Comparison of ENCODE assay signal across 21 cellular contexts in genomic region chr2:228848638-228849037, GRCh38.
DNase-seq lines count a peak whose midpoint lies in the region; TF ChIP-seq lines count a peak whose summit lies in the region.
"Had no signal": no experiment of that assay in that cellular context is flagged by ENCODE, and none has a peak within 500 bp of the region (broad histone marks: within the 10 kb centered on the region; RNA-seq: fewer than 3 reads in every experiment).

No MANE protein-coding gene starts in this region.

- H3K9me3 Mint-ChIP-seq in H9 = no peaks in the 10 kb centered on the region
- H3K9me3 Mint-ChIP-seq in Caco-2 (ENCODE audit: unreplicated experiment) = no peaks in the 10 kb centered on the region
- H3K9me3 Mint-ChIP-seq: GM23338, HFFc6 had no signal

- no CpG with 5 or more reads among the region's 5 CpGs for WGBS in H9 (ENCODE audit: extremely low coverage, insufficient read length, low lambda C conversion rate)

- no peak overlapping the region for H4K8ac ChIP-seq in H9 (replicated peaks; ENCODE audit: insufficient read length, low read depth, low read length)

- no peaks in the 10 kb centered on the region for H3K4me1 ChIP-seq in H9 (ENCODE audit: insufficient read depth, low read length)
- no peaks in the 10 kb centered on the region for H3K4me1 ChIP-seq in PC-9 (replicated peaks; ENCODE audit: insufficient read depth)
- no peaks in the 10 kb centered on the region for H3K4me1 ChIP-seq in Caco-2
- H3K4me1 ChIP-seq: A549, BE2C, HAP-1 had no signal

- H3K23me2 ChIP-seq in H9 (ENCODE audit: insufficient read length, low read depth, low read length, poor library complexity, severe bottlenecking) = no peaks in the 10 kb centered on the region

- no peak overlapping the region for H3K23ac ChIP-seq in H9 (ENCODE audit: insufficient read length, low read depth, low read length)

- H3K27ac Mint-ChIP-seq in H9 (no peak overlapping the region), Caco-2 (ENCODE audit: unreplicated experiment) (no peak overlapping the region)
- H3K27ac Mint-ChIP-seq: CD14-positive monocyte; CD4-positive, alpha-beta memory T cell; GM23338; HFFc6 had no signal

- H4K5ac ChIP-seq in H9 (ENCODE audit: insufficient read length, low read depth, low read length) = no peak overlapping the region

- H4K91ac ChIP-seq in H9 (ENCODE audit: insufficient read length, low read depth, low read length) = no peak overlapping the region

- H3K4me1 Mint-ChIP-seq in H9 (peaks cover 5 to 9% of the 10 kb centered on the region in 2 experiments; a peak in 3 of 4 replicates), Caco-2 (ENCODE audit: low read depth, unreplicated experiment) (no peaks in the 10 kb centered on the region)
- H3K4me1 Mint-ChIP-seq: CD14-positive monocyte; CD4-positive, alpha-beta memory T cell had no signal

- no peaks in the 10 kb centered on the region for H3F3A ChIP-seq in PC-9 (ENCODE audit: insufficient read depth, low read depth)

- H2BK5ac ChIP-seq in H9 (ENCODE audit: insufficient read length, low read length) = no peak overlapping the region

- H2AK5ac ChIP-seq in H9 (ENCODE audit: insufficient read length, low read length) = no peak overlapping the region

- H3K9ac ChIP-seq in H9 (ENCODE audit: extremely low read depth, insufficient read length, low read length) = no peak overlapping the region
- H3K9ac ChIP-seq: BLaER1 treated with 17β-estradiol and CSF1 and Interleukin-3, amounts not matched to agents 10 nM and 100 nM had no signal

- TF ChIP-seq CTCF in H9 (conservative IDR thresholded peaks at IDR 0.05) (no peak), PC-9 (conservative IDR thresholded peaks at IDR 0.05) (no peak), fibroblast of villous mesenchyme (IDR thresholded peaks at IDR 0.05; ENCODE audit: insufficient read depth, low read depth, low read length) (no peak), Caco-2 (IDR thresholded peaks at IDR 0.05; ENCODE audit: insufficient read depth in 1 of 2, low read depth in 1 of 2, low read length in 1 of 2, severe bottlenecking in 1 of 2, unreplicated experiment in 1 of 2) (no peak)

- H3K36me3 ChIP-seq in PC-9 (ENCODE audit: low read depth) = no peaks in the 10 kb centered on the region
- H3K36me3 ChIP-seq in Caco-2 (ENCODE audit: control insufficient read depth, insufficient read depth, low read length) = no peaks in the 10 kb centered on the region
- H3K36me3 ChIP-seq: BE2C; BLaER1 treated with 17β-estradiol and CSF1 and Interleukin-3, amounts not matched to agents 10 nM and 100 nM; HAP-1 had no signal

- DNase-seq in H9 = no peak
- no peak for DNase-seq in PC-9
- DNase-seq in fibroblast of villous mesenchyme (ENCODE audit: low read depth) = peak; percentile 57
- peak; percentile 55 for DNase-seq in renal cortical epithelial cell (ENCODE audit: low read depth)
- no peak for DNase-seq in NCI-H524 (lab: John Stamatoyannopoulos, UW)
- DNase-seq in Caco-2 = no peak
- DNase-seq in Kasumi-1 (lab: John Stamatoyannopoulos, UW) = no peak
- DNase-seq: 8988T; ACHN; AML-193; BE2C; CD4-positive, alpha-beta memory T cell; COR-L47; DMS153; DND-41; HFFc6 had no signal

- BruUV-seq in PC-9 (replicated peaks; lab: Mats Ljungman, UMichigan) = no TSS peak
- no TSS peak for BruUV-seq in Caco-2 (replicated peaks; lab: Mats Ljungman, UMichigan)

- no peak overlapping the region for H2BK15ac ChIP-seq in H9 (ENCODE audit: low read depth, low read length)

- no peak overlapping the region for H2BK120ac ChIP-seq in H9 (ENCODE audit: low read depth, low read length, poor library complexity, severe bottlenecking)

- H3K27me3 Mint-ChIP-seq in H9 (ENCODE audit: low read depth) (no peaks in the 10 kb centered on the region), Caco-2 (ENCODE audit: insufficient read depth, unreplicated experiment) (no peaks in the 10 kb centered on the region)
- H3K27me3 Mint-ChIP-seq: CD4-positive, alpha-beta memory T cell had no signal

- intact Hi-C loops in PC-9 (cut with micrococcal nuclease; ENCODE audit: unreplicated experiment) (no loop called here), Caco-2 (cut with micrococcal nuclease; ENCODE audit: unreplicated experiment) (no loop called here)

- H3K18ac ChIP-seq in H9 (ENCODE audit: insufficient read length, low read depth, low read length) = peak overlapping the region; percentile 70

- no peak overlapping the region for H3K14ac ChIP-seq in H9 (ENCODE audit: insufficient read depth, low read length)

- no peak overlapping the region for H3K4me3 ChIP-seq in PC-9
- no peak overlapping the region for H3K4me3 ChIP-seq in fibroblast of villous mesenchyme (ENCODE audit: low read depth, low read length)
- no peak overlapping the region for H3K4me3 ChIP-seq in Caco-2 (ENCODE audit: low read depth, low read length)
- H3K4me3 ChIP-seq: A549; BLaER1 treated with 17β-estradiol and CSF1 and Interleukin-3, amounts not matched to agents 10 nM and 100 nM; GM23338; HAP-1 had no signal

- no peaks in the 10 kb centered on the region for H3K9me3 ChIP-seq in H9 (ENCODE audit: control insufficient read depth, low read depth, low read length)
- no peaks in the 10 kb centered on the region for H3K9me3 ChIP-seq in PC-9 (ENCODE audit: insufficient read depth, low read depth)
- H3K9me3 ChIP-seq in Caco-2 = no peaks in the 10 kb centered on the region
- H3K9me3 ChIP-seq: A549, BE2C, HAP-1 had no signal

- no peak overlapping the region for H3K4me3 Mint-ChIP-seq in H9
- H3K4me3 Mint-ChIP-seq in Caco-2 (ENCODE audit: unreplicated experiment) = no peak overlapping the region
- H3K4me3 Mint-ChIP-seq: CD14-positive monocyte; CD4-positive, alpha-beta memory T cell; GM23338; HFFc6 had no signal

- CTCF ChIA-PET in PC-9 (lab: Charles Lee) = no interaction called here
- CTCF ChIA-PET in Caco-2 (lab: Charles Lee) = no interaction called here

- H3K9me2 ChIP-seq in PC-9 (ENCODE audit: insufficient read depth) = no peaks in the 10 kb centered on the region; the same call in 1 of the 2 replicates

- H3T11ph ChIP-seq in H9 (ENCODE audit: low read length) = no peak overlapping the region

- H3K56ac ChIP-seq in H9 (ENCODE audit: insufficient read length, low read depth, low read length) = no peak overlapping the region

- H3K4me2 ChIP-seq in H9 (ENCODE audit: insufficient read depth, insufficient read length, low read length) (no peak overlapping the region), PC-9 (no peak overlapping the region)
- H3K4me2 ChIP-seq: A549; BLaER1 treated with 17β-estradiol and CSF1 and Interleukin-3, amounts not matched to agents 10 nM and 100 nM; GM23338 had no signal

- no peaks in the 10 kb centered on the region for H3K79me1 ChIP-seq in H9 (ENCODE audit: insufficient read depth, low read depth, low read length, poor library complexity, severe bottlenecking)

- no peak overlapping the region for H2BK20ac ChIP-seq in H9 (ENCODE audit: low read depth, low read length, poor library complexity, severe bottlenecking)

- no peak overlapping the region for H3K4ac ChIP-seq in H9 (ENCODE audit: low read depth, low read length)

- H3K36me3 Mint-ChIP-seq in H9 (ENCODE audit: insufficient read depth in 1 of 3, low read depth in 3 of 3) (no peaks in the 10 kb centered on the region), Caco-2 (ENCODE audit: insufficient read depth, unreplicated experiment) (no peaks in the 10 kb centered on the region)
- H3K36me3 Mint-ChIP-seq: CD14-positive monocyte; CD4-positive, alpha-beta memory T cell had no signal

- H3K27me3 ChIP-seq in H9 (ENCODE audit: insufficient read depth, low read length) (no peaks in the 10 kb centered on the region), PC-9 (ENCODE audit: insufficient read depth, low read depth) (no peaks in the 10 kb centered on the region), Caco-2 (replicated peaks; ENCODE audit: control insufficient read depth, insufficient read depth, low read length) (no peaks in the 10 kb centered on the region)
- H3K27me3 ChIP-seq: BE2C; BLaER1 treated with 17β-estradiol and CSF1 and Interleukin-3, amounts not matched to agents 10 nM and 100 nM had no signal

- H2AFZ ChIP-seq in H9 (ENCODE audit: low read length) (no peak overlapping the region), PC-9 (0 out of 2 replicates have a peak overlapping the region, but pooled peaks have one; percentile 60)
- H2AFZ ChIP-seq: GM23338 had no signal

- H3K27ac ChIP-seq in H9 (ENCODE audit: insufficient read length, low read depth, low read length) (no peak overlapping the region), PC-9 (no peak overlapping the region)
- H3K27ac ChIP-seq: A549; BLaER1 treated with 17β-estradiol and CSF1 and Interleukin-3, amounts not matched to agents 10 nM and 100 nM had no signal

- H2BK12ac ChIP-seq in H9 (ENCODE audit: insufficient read length, low read depth, low read length) = no peak overlapping the region

- POLR2A ChIA-PET in PC-9 (lab: Charles Lee; ENCODE audit: unreplicated experiment) = no interaction called here
- POLR2A ChIA-PET in Caco-2 (lab: Charles Lee) = no interaction called here

- H4K20me1 ChIP-seq in H9 (ENCODE audit: control insufficient read depth, insufficient read depth, insufficient read length) (no peaks in the 10 kb centered on the region), PC-9 (ENCODE audit: insufficient read depth) (no peaks in the 10 kb centered on the region)
- H4K20me1 ChIP-seq: BLaER1 treated with 17β-estradiol and CSF1 and Interleukin-3, amounts not matched to agents 10 nM and 100 nM had no signal

- H3K79me2 ChIP-seq in H9 (ENCODE audit: insufficient read depth, low read length) = no peaks in the 10 kb centered on the region
- no peaks in the 10 kb centered on the region for H3K79me2 ChIP-seq in PC-9 (ENCODE audit: low read depth)

Comparison
In these comparisons a context has a peak if more than half of its experiments do, and no peak if none do; other contexts are left out.
1. DNase-seq: peak in fibroblast of villous mesenchyme (single experiment) and renal cortical epithelial cell (single experiment); none in H9 (single experiment), PC-9 (0 of 2), NCI-H524 (0 of 2), Caco-2 (0 of 2) and Kasumi-1 (0 of 2).